8 cellular contexts compared by ENCODE assay signal in the genomic region with DNA sequence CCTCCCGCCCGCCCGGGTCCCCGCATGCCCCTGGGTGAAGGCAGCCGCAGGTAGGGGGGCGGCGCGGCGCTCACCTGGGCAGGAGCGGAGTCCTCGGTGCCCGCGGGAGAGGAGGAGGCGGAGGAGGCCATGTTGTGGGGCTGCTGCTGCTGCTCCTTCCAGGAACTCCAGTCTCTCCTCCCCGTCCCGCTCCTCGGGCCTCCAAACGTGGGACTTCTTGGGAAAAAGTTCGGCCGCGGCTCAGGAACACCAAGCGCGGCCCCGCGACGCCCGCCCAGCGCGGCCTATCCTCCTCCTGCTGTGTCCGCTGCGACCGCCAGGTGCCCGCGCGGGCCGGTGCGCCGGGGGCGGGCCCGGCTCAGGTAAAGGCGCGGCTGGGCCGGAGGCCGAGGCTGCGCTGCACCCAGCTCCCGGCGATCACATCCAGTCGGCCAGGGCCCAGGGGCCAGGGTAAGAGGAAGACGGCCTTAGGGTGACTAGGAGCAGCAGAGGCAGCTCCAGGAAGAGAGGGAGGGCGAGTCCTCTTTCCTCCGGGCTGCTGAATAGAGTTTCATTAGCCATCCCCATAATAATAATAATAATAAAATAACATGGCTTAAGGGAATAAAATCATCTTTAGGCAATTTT. TPM values are rescaled to one million over a fixed set of nuclear protein-coding genes. Genes with fewer than 3 reads are reported as not detected.
A peak's percentile ranks its signal among the peaks of the same experiment; 100 is the strongest.
DNase-seq lines count a peak whose midpoint lies in the region; ATAC-seq, FAIRE-seq and TF ChIP-seq lines count a peak whose summit lies in the region.
"Had no signal": no experiment of that assay in that cellular context is flagged by ENCODE, and none has a peak within 500 bp of the region (broad histone marks: within the 10 kb centered on the region; RNA-seq: fewer than 3 reads in every experiment).

No MANE protein-coding gene starts in this region.

- peak overlapping the region; percentile 69 for H3K4me3 ChIP-seq in psoas muscle

- peak; percentile 23 for TF ChIP-seq CTCF in psoas muscle (IDR thresholded peaks at IDR 0.05)

- H3K27me3 ChIP-seq in psoas muscle (ENCODE audit: insufficient read depth in 3 of 3, low read length in 2 of 3), result peaks cover 0 to 41% (median 19%) of the 10 kb centered on the region in 3 donors

- no peaks in the 10 kb centered on the region for H3K9me3 ChIP-seq in psoas muscle

- TF ChIP-seq POLR2A in GM12892 (IDR thresholded peaks at IDR 0.05; ENCODE audit: low read depth, low read length), result no peak

- peak in 3 of 4 donors; percentile 42 to 60 (median 59) for ATAC-seq in psoas muscle
- no peak for ATAC-seq in HG02970 (IDR thresholded peaks at IDR 0.05; ENCODE audit: low FRiP score, unreplicated experiment)

- peaks cover 3% of the 10 kb centered on the region for H3K4me1 ChIP-seq in psoas muscle

- no peaks in the 10 kb centered on the region for H3K36me3 ChIP-seq in psoas muscle (ENCODE audit: insufficient read depth in 1 of 2, low read depth in 1 of 2)

- FAIRE-seq in GM12892 (lab: Jason Lieb, UNC), result no peak
- FAIRE-seq: colon had no signal

- DNase-seq in GM12892 (ENCODE audit: insufficient read length) (peak; percentile 27), HEK293T (ENCODE audit: extremely low spot score) (peak; percentile 72), NCI-H2171 (lab: John Stamatoyannopoulos, UW) (peak; percentile 19), glomerular visceral epithelial cell (ENCODE audit: extremely low spot score) (peak; percentile 52), psoas muscle (peak; percentile 14 to 46)
- peak; percentile 43 for DNase-seq in activated effector memory CD4-positive, alpha-beta T cell treated with Interleukin-2 at 50 U/mL for 16 hours

- no peak overlapping the region for H3K27ac ChIP-seq in psoas muscle

- intact Hi-C loops in psoas muscle (cut with DNase I), result no loop called here

- POLR2A ChIA-PET in HEK293T (lab: Yijun Ruan, JAX), result interaction anchor here (0.8 kb wide), 1 partner anchor 45 kb away, joined by 5 read pairs; a partner anchor contains a TSS

- CTCF ChIA-PET in HEK293T (lab: Yijun Ruan, JAX), result interaction anchor here (0.6 to 0.9 kb wide), 3 partner anchors 12 to 1085 kb away, joined by 3 to 4 read pairs (median 3); no protein-coding TSS in a partner anchor

- WGBS in psoas muscle, 3 donors, result 2 to 5% (median 2%) methylated on average over 22 to 51 of the region's 51 CpGs

TF ChIP-seq in HEK293T, 16 proteins besides CTCF, POLR2A, EP300 and RAD21:
- no peak for TF ChIP-seq BHLHE40 (IDR thresholded peaks at IDR 0.05; ENCODE audit: borderline replicate concordance)
- no peak for TF ChIP-seq SP1 (IDR thresholded peaks at IDR 0.05)
- no peak for TF ChIP-seq FOXA1 (IDR thresholded peaks at IDR 0.05)
- no peak for TF ChIP-seq HDGF (IDR thresholded peaks at IDR 0.05; ENCODE audit: borderline replicate concordance)
- TF ChIP-seq FOXM1 (IDR thresholded peaks at IDR 0.05; ENCODE audit: borderline replicate concordance), result no peak
- TF ChIP-seq ZNF384 (IDR thresholded peaks at IDR 0.05), result no peak
- no peak for TF ChIP-seq L3MBTL2 (conservative IDR thresholded peaks at IDR 0.05)
- TF ChIP-seq CTBP1 (IDR thresholded peaks at IDR 0.05; ENCODE audit: borderline replicate concordance), result no peak
- no peak for TF ChIP-seq LEF1 (IDR thresholded peaks at IDR 0.05; ENCODE audit: borderline replicate concordance)
- TF ChIP-seq SUZ12 (IDR thresholded peaks at IDR 0.05), result no peak
- no peak for TF ChIP-seq ELF4 (IDR thresholded peaks at IDR 0.05)
- no peak for TF ChIP-seq TARDBP (IDR thresholded peaks at IDR 0.05)
- TF ChIP-seq, protein P1, sequence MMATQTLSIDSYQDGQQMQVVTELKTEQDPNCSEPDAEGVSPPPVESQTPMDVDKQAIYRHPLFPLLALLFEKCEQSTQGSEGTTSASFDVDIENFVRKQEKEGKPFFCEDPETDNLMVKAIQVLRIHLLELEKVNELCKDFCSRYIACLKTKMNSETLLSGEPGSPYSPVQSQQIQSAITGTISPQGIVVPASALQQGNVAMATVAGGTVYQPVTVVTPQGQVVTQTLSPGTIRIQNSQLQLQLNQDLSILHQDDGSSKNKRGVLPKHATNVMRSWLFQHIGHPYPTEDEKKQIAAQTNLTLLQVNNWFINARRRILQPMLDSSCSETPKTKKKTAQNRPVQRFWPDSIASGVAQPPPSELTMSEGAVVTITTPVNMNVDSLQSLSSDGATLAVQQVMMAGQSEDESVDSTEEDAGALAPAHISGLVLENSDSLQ (IDR thresholded peaks at IDR 0.05), result no peak
- no peak for TF ChIP-seq NFRKB (IDR thresholded peaks at IDR 0.05)
- no peak for TF ChIP-seq FOXK2 (IDR thresholded peaks at IDR 0.05)
- TF ChIP-seq ARNT (IDR thresholded peaks at IDR 0.05), result no peak

RNA-seq across cellular contexts. Expression of a gene that starts 45.0 kb away (rescaled TPM):
- 71.5 TPM for polyA plus RNA-seq in GM12892 (2012; ENCODE audit: missing spikeins)
- under 1 TPM; 0.44 to 0.92 (median 0.61) TPM for total RNA-seq in psoas muscle
- 1 to 10 TPM in 1 of 3 donors, under 1 TPM in 2; 0.47 to 1.5 (median 0.59) TPM for polyA plus RNA-seq in psoas muscle

Comparison
In these comparisons a context has a peak if more than half of its experiments do, and no peak if none do; other contexts are left out.
1. DNase-seq: peak in every context shown above with its lines; median percentile 72 in HEK293T; 52 in glomerular visceral epithelial cell; 43 in activated effector memory CD4-positive, alpha-beta T cell treated with Interleukin-2 at 50 U/mL for 16 hours; 30 in psoas muscle; 27 in GM12892; 19 in NCI-H2171.